Comparison of ENCODE assay signal across 1 cellular context in genomic region chr1:43144228-43144627, GRCh38.
TF ChIP-seq lines count a peak whose summit lies in the region.

No MANE protein-coding gene starts in this region.

TF ChIP-seq in HCT116, 20 proteins besides CTCF, POLR2A, EP300 and RAD21:
- TF ChIP-seq MAX (IDR thresholded peaks at IDR 0.05), result no peak
- TF ChIP-seq REST (IDR thresholded peaks at IDR 0.05; ENCODE audit: low read depth), result no peak
- no peak for TF ChIP-seq SRF (IDR thresholded peaks at IDR 0.05; ENCODE audit: low read depth)
- no peak for TF ChIP-seq CBX3 (IDR thresholded peaks at IDR 0.05; ENCODE audit: low read depth)
- no peak for TF ChIP-seq SP1 (IDR thresholded peaks at IDR 0.05; ENCODE audit: low read depth)
- TF ChIP-seq ZBTB33 (IDR thresholded peaks at IDR 0.05; ENCODE audit: extremely low read depth, insufficient replicate concordance, low read length), result no peak
- TF ChIP-seq YY1 (IDR thresholded peaks at IDR 0.05; ENCODE audit: extremely low read depth, insufficient replicate concordance, low read depth, low read length), result no peak
